Comparison of ENCODE assay signal across 11 cellular contexts in the genomic region with DNA sequence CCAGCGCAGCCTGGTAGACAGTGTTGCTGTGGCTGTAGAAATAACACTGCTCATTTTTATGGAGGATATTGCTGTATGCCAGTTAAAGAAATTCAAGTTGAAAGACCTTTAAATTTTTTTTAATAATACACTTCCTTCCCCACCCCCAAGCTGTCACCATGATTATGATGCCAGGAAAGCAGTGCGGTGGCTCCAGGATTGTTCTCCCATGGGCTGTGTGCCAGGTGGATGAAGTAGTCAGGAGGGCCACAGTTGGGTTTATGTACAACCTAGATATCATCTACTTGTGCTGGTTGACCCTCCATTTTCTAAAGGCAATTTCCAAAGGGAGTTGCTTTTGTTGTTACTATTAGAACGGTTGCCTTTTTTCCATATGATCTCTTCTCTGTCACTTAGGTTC.
A peak's percentile ranks its signal among the peaks of the same experiment; 100 is the strongest.
DNase-seq lines count a peak whose midpoint lies in the region; ATAC-seq and TF ChIP-seq lines count a peak whose summit lies in the region.
"Had no signal": no experiment of that assay in that cellular context is flagged by ENCODE, and none has a peak within 500 bp of the region (broad histone marks: within the 10 kb centered on the region; RNA-seq: fewer than 3 reads in every experiment).

No MANE protein-coding gene starts in this region.

- peak overlapping the region; percentile 1 for H3K4me3 Mint-ChIP-seq in activated T-helper 17 cell treated with anti-CD3 and anti-CD28 coated beads, Interleukin-2, amount 50 U/mL, for 72 hours
- no peak overlapping the region for H3K4me3 Mint-ChIP-seq in nephron progenitor cell
- H3K4me3 Mint-ChIP-seq: activated CD4-positive, alpha-beta T cell treated with anti-CD3 and anti-CD28 coated beads, Interleukin-2, amount 10 ng/mL, durations not matched to agents 24 days and 14 days had no signal

- peak overlapping the region; percentile 4 for H3K27ac Mint-ChIP-seq in activated T-helper 17 cell treated with anti-CD3 and anti-CD28 coated beads, Interleukin-2, amount 50 U/mL, for 72 hours
- H3K27ac Mint-ChIP-seq in nephron progenitor cell = peak overlapping the region; percentile 64
- H3K27ac Mint-ChIP-seq: activated CD4-positive, alpha-beta T cell treated with anti-CD3 and anti-CD28 coated beads, Interleukin-2, amount 10 ng/mL, durations not matched to agents 24 days and 14 days had no signal

- no peaks in the 10 kb centered on the region for H3K9me3 Mint-ChIP-seq in activated T-helper 17 cell treated with anti-CD3 and anti-CD28 coated beads, Interleukin-2, amount 50 U/mL, for 72 hours
- peaks cover 4% of the 10 kb centered on the region for H3K9me3 Mint-ChIP-seq in nephron progenitor cell
- H3K9me3 Mint-ChIP-seq: activated CD4-positive, alpha-beta T cell treated with anti-CD3 and anti-CD28 coated beads, Interleukin-2, amount 10 ng/mL, durations not matched to agents 24 days and 14 days had no signal

- TF ChIP-seq CTCF in nephron progenitor cell (IDR thresholded peaks at IDR 0.05) = no peak

- no peaks in the 10 kb centered on the region for H3K27me3 Mint-ChIP-seq in activated T-helper 17 cell treated with anti-CD3 and anti-CD28 coated beads, Interleukin-2, amount 50 U/mL, for 72 hours
- no peaks in the 10 kb centered on the region for H3K27me3 Mint-ChIP-seq in nephron progenitor cell (ENCODE audit: low read depth, poor library complexity)
- H3K27me3 Mint-ChIP-seq: activated CD4-positive, alpha-beta T cell treated with anti-CD3 and anti-CD28 coated beads, Interleukin-2, amount 10 ng/mL, durations not matched to agents 24 days and 14 days had no signal

- DNase-seq in NCI-H1694 treated with DMSO at 0.1 percent for 48 hours (lab: John Stamatoyannopoulos, UW) (peak; percentile 26), NCI-H1694 (lab: John Stamatoyannopoulos, UW) (no peak), NCI-H1105 treated with DMSO at 0.1 percent for 48 hours (lab: John Stamatoyannopoulos, UW) (peak; percentile 26), nephron progenitor cell (no peak), superior temporal gyrus (ENCODE audit: extremely low spot score) (no peak)
- DNase-seq in stimulated activated CD4-positive, alpha-beta T cell treated with anti-CD3 and anti-CD28 coated beads, Interleukin-4, amount 100 ng/mL, for 4 hours = no peak
- DNase-seq: activated CD4-positive, alpha-beta T cell treated with anti-CD3 and anti-CD28 coated beads, Interleukin-2, amount 10 ng/mL, durations not matched to agents 24 days and 14 days; NCI-H1436 treated with DMSO at 0.1 percent for 48 hours; SW 1271 had no signal

- no peak for ATAC-seq in activated T-helper 17 cell treated with anti-CD3 and anti-CD28 coated beads, Interleukin-2, amount 50 U/mL, for 72 hours (replicated peaks)
- no peak for ATAC-seq in GM18858 (IDR thresholded peaks at IDR 0.05; ENCODE audit: unreplicated experiment)

- peaks cover 21% of the 10 kb centered on the region for H3K36me3 Mint-ChIP-seq in activated T-helper 17 cell treated with anti-CD3 and anti-CD28 coated beads, Interleukin-2, amount 50 U/mL, for 72 hours (ENCODE audit: low read depth)
- peaks cover 34% of the 10 kb centered on the region for H3K36me3 Mint-ChIP-seq in nephron progenitor cell (ENCODE audit: low read depth)

- peaks cover 32% of the 10 kb centered on the region for H3K4me1 Mint-ChIP-seq in activated T-helper 17 cell treated with anti-CD3 and anti-CD28 coated beads, Interleukin-2, amount 50 U/mL, for 72 hours
- H3K4me1 Mint-ChIP-seq in nephron progenitor cell = peaks cover 67% of the 10 kb centered on the region

Comparison
In these comparisons a context has a peak if more than half of its experiments do, and no peak if none do; other contexts are left out.
1. DNase-seq: peak in NCI-H1694 treated with DMSO at 0.1 percent for 48 hours (single experiment) and NCI-H1105 treated with DMSO at 0.1 percent for 48 hours (single experiment); none in NCI-H1694 (single experiment), nephron progenitor cell (single experiment), stimulated activated CD4-positive, alpha-beta T cell treated with anti-CD3 and anti-CD28 coated beads, Interleukin-4, amount 100 ng/mL, for 4 hours (0 of 2) and superior temporal gyrus (single experiment).